1 cellular context compared by ENCODE assay signal in genomic region chr3:52297242-52298146, GRCh38.
TF ChIP-seq lines count a peak whose summit lies in the region.

No MANE protein-coding gene starts in this region.

TF ChIP-seq in neural cell, 6 proteins besides CTCF, POLR2A, EP300 and RAD21:
- TF ChIP-seq TAF1 (IDR thresholded peaks at IDR 0.05; ENCODE audit: low read depth) (no peak), REST (IDR thresholded peaks at IDR 0.05; ENCODE audit: borderline replicate concordance) (no peak), EZH2 (IDR thresholded peaks at IDR 0.05; ENCODE audit: borderline replicate concordance, insufficient read depth, low read length, poor library complexity, severe bottlenecking) (no peak), SMC3 (conservative IDR thresholded peaks at IDR 0.05; ENCODE audit: poor library complexity) (no peak), MXI1 (conservative IDR thresholded peaks at IDR 0.05; ENCODE audit: poor library complexity, severe bottlenecking) (no peak), POLR2AphosphoS5 (IDR thresholded peaks at IDR 0.05) (no peak)
